In genomic region chr16:8936421-8936820, GRCh38 we compare ENCODE assay signal across 8 cellular contexts. TPM values are rescaled to one million over a fixed set of nuclear protein-coding genes. Genes with fewer than 3 reads are reported as not detected.
DNase-seq lines count a peak whose midpoint lies in the region; ATAC-seq and TF ChIP-seq lines count a peak whose summit lies in the region.

No MANE protein-coding gene starts in this region.

- H3K27ac Mint-ChIP-seq in activated CD8-positive, alpha-beta T cell treated with anti-CD3 and anti-CD28 coated beads for 36 hours: peak overlapping the region; percentile 66
- no peak overlapping the region for H3K27ac Mint-ChIP-seq in endothelial cell (ENCODE audit: unreplicated experiment)

- peaks cover 7 to 19% of the 10 kb centered on the region in 2 experiments for H3K4me1 ChIP-seq in HCT116 (ENCODE audit: control insufficient read depth in 1 of 2, insufficient read depth in 2 of 2, low read length in 2 of 2)

- POLR2A ChIA-PET in HCT116 (lab: Charles Lee): interaction anchor here (0.6 kb wide), 1 partner anchor 155 kb away, joined by 4 read pairs; the partner anchor contains the start of gene HAPSTR1
- POLR2A ChIA-PET in activated CD8-positive, alpha-beta T cell treated with anti-CD3 and anti-CD28 coated beads for 36 hours (lab: Charles Lee): interaction anchor here (0.7 to 1.1 kb wide), 5 partner anchors 12 to 197 kb away, joined by 3 to 5 read pairs (median 5); partner anchors contain the start of gene CARHSP1

- peak overlapping the region; percentile 0; the same call in 1 of the 2 replicates for H3K4me2 ChIP-seq in HCT116 (ENCODE audit: low read length)

- H3K9me3 Mint-ChIP-seq in activated CD8-positive, alpha-beta T cell treated with anti-CD3 and anti-CD28 coated beads for 36 hours: no peaks in the 10 kb centered on the region
- no peaks in the 10 kb centered on the region for H3K9me3 Mint-ChIP-seq in endothelial cell (ENCODE audit: unreplicated experiment)

- H3K9me2 ChIP-seq in HCT116 (ENCODE audit: insufficient read depth): no peaks in the 10 kb centered on the region

- BruUV-seq in HCT116 (replicated peaks; lab: Mats Ljungman, UMichigan): no TSS peak

- H3K9me3 ChIP-seq in HCT116 (ENCODE audit: control insufficient read depth in 1 of 2, insufficient read depth in 1 of 2, low read depth in 1 of 2, low read length in 2 of 2): no peaks in the 10 kb centered on the region

- RAD21 ChIA-PET in HCT116 (lab: Charles Lee; ENCODE audit: low non-redundant PET in 1 of 2, low total read pairs in 2 of 2, uncharacterized antibody in 2 of 2, unreplicated experiment in 2 of 2): interaction anchor here (0.9 to 1.5 kb wide), 4 partner anchors 10 to 74 kb away, joined by 3 to 9 read pairs (median 3); no protein-coding TSS in a partner anchor

- peak; percentile 19 to 82 (median 64); a peak in 5 of 6 replicates for TF ChIP-seq CTCF in HCT116 (IDR thresholded peaks at IDR 0.05 in 2 of 3, conservative IDR thresholded peaks at IDR 0.05 in 1 of 3; ENCODE audit: borderline replicate concordance in 1 of 3, insufficient read depth in 1 of 3, low read depth in 2 of 3, low read length in 2 of 3)
- peak; percentile 79 for TF ChIP-seq CTCF in activated CD8-positive, alpha-beta T cell treated with anti-CD3 and anti-CD28 coated beads for 36 hours (IDR thresholded peaks at IDR 0.05)
- no peak for TF ChIP-seq CTCF in endothelial cell (IDR thresholded peaks at IDR 0.05; ENCODE audit: unreplicated experiment)

- peaks cover 79% of the 10 kb centered on the region for H3K4me1 Mint-ChIP-seq in activated CD8-positive, alpha-beta T cell treated with anti-CD3 and anti-CD28 coated beads for 36 hours (ENCODE audit: low read depth)
- H3K4me1 Mint-ChIP-seq in endothelial cell (ENCODE audit: unreplicated experiment): peaks cover 12% of the 10 kb centered on the region

- H3K36me3 ChIP-seq in HCT116 (ENCODE audit: control insufficient read depth in 1 of 2, insufficient read depth in 2 of 2, low read length in 2 of 2): no peaks in the 10 kb centered on the region

- peaks cover 51% of the 10 kb centered on the region; the same call in 1 of the 2 replicates for H4K20me1 ChIP-seq in HCT116 (ENCODE audit: insufficient read depth)

- intact Hi-C loops in HCT116 (cut with micrococcal nuclease): loop anchor here (2.0 kb wide), 2 partner anchors 72 to 198 kb away; no protein-coding TSS in a partner anchor
- intact Hi-C loops in activated CD8-positive, alpha-beta T cell treated with anti-CD3 and anti-CD28 coated beads for 36 hours (cut with micrococcal nuclease): no loop called here

- no peak overlapping the region for H3K27ac ChIP-seq in HCT116 (ENCODE audit: low read depth, low read length)

- no peaks in the 10 kb centered on the region for H3K36me3 Mint-ChIP-seq in activated CD8-positive, alpha-beta T cell treated with anti-CD3 and anti-CD28 coated beads for 36 hours (ENCODE audit: low read depth)
- H3K36me3 Mint-ChIP-seq in endothelial cell (ENCODE audit: low read depth, unreplicated experiment): no peaks in the 10 kb centered on the region

- no peak overlapping the region for H3K4me3 Mint-ChIP-seq in activated CD8-positive, alpha-beta T cell treated with anti-CD3 and anti-CD28 coated beads for 36 hours
- no peak overlapping the region for H3K4me3 Mint-ChIP-seq in endothelial cell (ENCODE audit: unreplicated experiment)

- peaks cover 100% of the 10 kb centered on the region for H3K79me2 ChIP-seq in HCT116 (ENCODE audit: insufficient read depth, low read length)

- H3K27me3 Mint-ChIP-seq in activated CD8-positive, alpha-beta T cell treated with anti-CD3 and anti-CD28 coated beads for 36 hours: no peaks in the 10 kb centered on the region
- H3K27me3 Mint-ChIP-seq in endothelial cell (ENCODE audit: unreplicated experiment): no peaks in the 10 kb centered on the region

- H3K27me3 ChIP-seq in HCT116 (ENCODE audit: insufficient read depth, low read length): no peaks in the 10 kb centered on the region

- peak; percentile 48 for DNase-seq in NCI-H146 (lab: John Stamatoyannopoulos, UW)
- DNase-seq in NCI-H146 treated with DMSO at 0.1 percent for 48 hours (lab: John Stamatoyannopoulos, UW; ENCODE audit: unreplicated experiment): no peak
- DNase-seq in HCT116 (ENCODE audit: low read depth, low spot score): peak; percentile 16
- DNase-seq in NAMALWA (ENCODE audit: low spot score): peak; percentile 81
- peak; percentile 91 for DNase-seq in activated CD8-positive, alpha-beta T cell treated with anti-CD3 and anti-CD28 coated beads for 36 hours
- DNase-seq in endothelial cell (ENCODE audit: low spot score): peak; percentile 49
- peak; percentile 29 for DNase-seq in pons (ENCODE audit: low spot score)
- DNase-seq in NCI-H1092 (lab: John Stamatoyannopoulos, UW): no peak

- H3K9ac ChIP-seq in HCT116 (ENCODE audit: low read length): no peak overlapping the region

- TF ChIP-seq RAD21 in HCT116 (IDR thresholded peaks at IDR 0.05; ENCODE audit: low read depth): peak; percentile 42

- H3K4me3 ChIP-seq in HCT116 (replicated peaks in 1 of 2; ENCODE audit: low read depth in 1 of 2, low read length in 2 of 2): no peak overlapping the region

- CTCF ChIA-PET in HCT116 (lab: Charles Lee): interaction anchor here (0.6 to 2.2 kb wide), 20 partner anchors 8 to 364 kb away, joined by 3 to 27 read pairs (median 4); no protein-coding TSS in a partner anchor
- CTCF ChIA-PET in activated CD8-positive, alpha-beta T cell treated with anti-CD3 and anti-CD28 coated beads for 36 hours (lab: Charles Lee): interaction anchor here (0.6 to 5.1 kb wide), 56 partner anchors 8 to 364 kb away, joined by 3 to 72 read pairs (median 5); partner anchors contain the start of genes CARHSP1 and HAPSTR1

- TF ChIP-seq POLR2A in HCT116 (IDR thresholded peaks at IDR 0.05; ENCODE audit: borderline replicate concordance, extremely low read depth, insufficient read depth, insufficient read length): no peak

- H2AFZ ChIP-seq in HCT116 (ENCODE audit: low read depth, low read length, poor library complexity, severe bottlenecking): no peak overlapping the region

- peak; percentile 96 for ATAC-seq in HCT116
- ATAC-seq in activated CD8-positive, alpha-beta T cell treated with anti-CD3 and anti-CD28 coated beads for 36 hours: peak; percentile 100

TF ChIP-seq in HCT116, 20 proteins besides CTCF, POLR2A, EP300 and RAD21:
- TF ChIP-seq MAX (IDR thresholded peaks at IDR 0.05) (0 out of 2 replicates have a peak, but pooled peaks have one; percentile 17), ZNF274 (IDR thresholded peaks at IDR 0.05; ENCODE audit: low read depth, low read length) (no peak)
TF ChIP-seq in HCT116: peak in this region for 1.

RNA-seq across cellular contexts. Expression of gene USP7, which starts 27.3 kb away (rescaled TPM):
- total RNA-seq in HCT116 (2021; ENCODE audit: unreplicated experiment): 154 TPM
- polyA plus RNA-seq in HCT116 (2012): 76.4 and 77.8 TPM in 2 replicates
- total RNA-seq in activated CD8-positive, alpha-beta T cell treated with anti-CD3 and anti-CD28 coated beads for 36 hours: 100 to 1,000 TPM; 155 to 163 TPM
- total RNA-seq in endothelial cell (ENCODE audit: unreplicated experiment): 122 TPM

RNA-seq across cellular contexts. Expression of gene LITAFD, which starts 54.3 kb away (rescaled TPM):
- not detected for total RNA-seq in HCT116 (2021; ENCODE audit: unreplicated experiment)
- polyA plus RNA-seq in HCT116 (2012): not detected in 2 replicates
- total RNA-seq in activated CD8-positive, alpha-beta T cell treated with anti-CD3 and anti-CD28 coated beads for 36 hours: not detected
- not detected for total RNA-seq in endothelial cell (ENCODE audit: unreplicated experiment)

Comparison
In these comparisons a context has a peak if more than half of its experiments do, and no peak if none do; other contexts are left out.
1. DNase-seq: peak in NCI-H146 (single experiment), HCT116 (single experiment), NAMALWA (single experiment), activated CD8-positive, alpha-beta T cell treated with anti-CD3 and anti-CD28 coated beads for 36 hours (single experiment), endothelial cell (single experiment) and pons (single experiment); none in NCI-H146 treated with DMSO at 0.1 percent for 48 hours (single experiment) and NCI-H1092 (single experiment).